ENCODE assay signal across 20 cellular contexts in the genomic region with DNA sequence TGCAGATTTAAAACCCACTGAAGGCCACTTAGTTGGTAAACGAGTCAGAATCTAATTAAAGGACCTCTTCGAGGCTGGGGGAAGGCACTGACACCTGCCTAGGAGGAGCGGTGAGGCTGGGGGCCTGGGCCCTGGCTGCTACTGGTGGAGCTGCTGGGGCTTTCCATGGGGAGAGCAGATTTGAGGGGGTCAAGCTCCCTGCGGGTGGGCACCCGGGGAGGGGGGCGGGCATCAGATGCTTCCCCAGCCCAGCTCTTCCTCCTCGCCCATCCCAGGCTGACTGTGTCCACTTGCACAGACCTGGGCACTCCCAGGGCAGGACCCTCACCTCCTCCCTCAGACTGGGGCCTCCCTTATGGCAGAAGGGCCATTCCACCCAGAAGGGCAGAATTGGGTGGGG. TPM values are rescaled to one million over a fixed set of nuclear protein-coding genes. Genes with fewer than 3 reads are reported as not detected.
"Had no signal": no experiment of that assay in that cellular context is flagged by ENCODE, and none has a peak within 500 bp of the region (broad histone marks: within the 10 kb centered on the region; RNA-seq: fewer than 3 reads in every experiment).

No MANE protein-coding gene starts in this region.

- H3K4me1 ChIP-seq: SJSA1 had no signal

- H3K27ac ChIP-seq: SJSA1, SK-N-MC had no signal

- H3K9me3 ChIP-seq: SJSA1 had no signal

- DNase-seq: IMR-90, Karpas-422, KG1, MM.1S, NCI-H1092 treated with DMSO at 0.1 percent for 48 hours, NCI-H1436, NCI-H187, NCI-H2029, NCI-H2081 treated with DMSO at 0.1 percent for 48 hours, NCI-H2171, NCI-H226, NCI-H446, NCI-H510A, NCI-H524 treated with DMSO at 0.1 percent for 48 hours, Right ventricle myocardium superior, RPMI8226, SIG-M5 had no signal

- H3K4me3 ChIP-seq: SJSA1, SK-N-MC had no signal

- H3K36me3 ChIP-seq: SJSA1 had no signal

RNA-seq across cellular contexts. Expression of gene SRCIN1, which starts 19.0 kb away (rescaled TPM):
- total RNA-seq: IMR-90, M059J, SJSA1 had no signal
- polyA plus RNA-seq: IMR-90 had no signal
